Comparison of ENCODE assay signal across 34 cellular contexts in genomic region chr6:95119927-95120326, GRCh38.
"Had no signal": no experiment of that assay in that cellular context is flagged by ENCODE, and none has a peak within 500 bp of the region (broad histone marks: within the 10 kb centered on the region; RNA-seq: fewer than 3 reads in every experiment).

No MANE protein-coding gene starts in this region.

- H3K4me1 ChIP-seq: adrenal gland had no signal

- ATAC-seq: activated CD8-positive, alpha-beta T cell treated with anti-CD3 and anti-CD28 coated beads for 36 hours; activated naive CD4-positive, alpha-beta T cell treated with anti-CD3 and anti-CD28 coated beads, Interleukin-2, amount 50 U/mL, for 72 hours; activated T-cell treated with anti-CD3 and anti-CD28 coated beads, Interleukin-2, amount 50 U/mL, for 4 hours; activated T-cell treated with anti-CD3 and anti-CD28 coated beads, Interleukin-2, amount 50 U/mL, for 72 hours; activated T-helper 17 cell treated with anti-CD3 and anti-CD28 coated beads, Interleukin-2, amount 50 U/mL, for 72 hours had no signal

- DNase-seq: activated B cell treated with CpG ODN at 0.5 μM for 24 hours; activated CD4-positive, alpha-beta memory T cell treated with anti-CD3 and anti-CD28 coated beads for 36 hours; activated CD4-positive, alpha-beta T cell treated with anti-CD3 and anti-CD28 coated beads for 4 hours; activated CD4-positive, alpha-beta T cell treated with anti-CD3 and anti-CD28 coated beads, Interleukin-2, amount 10 ng/mL, durations not matched to agents 24 days and 14 days; activated CD4-positive, alpha-beta T cell treated with anti-CD3 and anti-CD28 coated beads, Interleukin-2, amount 50 U/mL, for 1 hour; activated CD4-positive, alpha-beta T cell treated with anti-CD3 and anti-CD28 coated beads, Interleukin-2, amount 50 U/mL, for 4 hours; activated CD4-positive, CD25-positive, alpha-beta regulatory T cell treated with anti-CD3 and anti-CD28 coated beads, Interleukin-2, amount 50 U/mL, for 72 hours; activated CD8-positive, alpha-beta memory T cell treated with anti-CD3 and anti-CD28 coated beads, Interleukin-2, amount 50 U/mL, for 4 hours; activated CD8-positive, alpha-beta T cell treated with anti-CD3 and anti-CD28 coated beads for 36 hours; activated effector memory CD4-positive, alpha-beta T cell treated with anti-CD3 and anti-CD28 coated beads, Interleukin-2, amount 50 U/mL, for 16 hours; activated gamma-delta T cell treated with Interleukin-2 at 50 U/mL for 16 hours; activated naive CD4-positive, alpha-beta T cell; activated naive CD4-positive, alpha-beta T cell treated with anti-CD3 and anti-CD28 coated beads for 36 hours; activated naive CD4-positive, alpha-beta T cell treated with anti-CD3 and anti-CD28 coated beads, Interleukin-2, amount 50 U/mL, for 16 hours; activated naive CD8-positive, alpha-beta T cell treated with anti-CD3 and anti-CD28 coated beads for 36 hours; activated T-cell treated with anti-CD3 and anti-CD28 coated beads for 4 hours; activated T-cell treated with anti-CD3 and anti-CD28 coated beads, Interleukin-2, amount 50 U/mL, for 1 hour; activated T-cell treated with anti-CD3 and anti-CD28 coated beads, Interleukin-2, amount 50 U/mL, for 4 hours; activated T-cell treated with anti-CD3 and anti-CD28 coated beads, Interleukin-2, amount 50 U/mL, for 72 hours; adrenal gland; amniotic stem cell; aorta; caudate nucleus; cerebellar nuclear complex; T-helper 1 cell; T-helper 2 cell; T-helper 9 cell had no signal

- H3K9me3 ChIP-seq: adrenal gland had no signal

- FAIRE-seq: astrocyte, bronchial epithelial cell, TTC549 had no signal

- H3K27ac ChIP-seq: adrenal gland, cardiac muscle cell, VCaP had no signal

- H3K36me3 ChIP-seq: adrenal gland, cardiac muscle cell had no signal

- H3K4me3 ChIP-seq: adrenal gland, cardiac muscle cell had no signal

- H3K27me3 ChIP-seq: adrenal gland, cardiac muscle cell had no signal
